Comparison of ENCODE assay signal across 11 cellular contexts in the genomic region with DNA sequence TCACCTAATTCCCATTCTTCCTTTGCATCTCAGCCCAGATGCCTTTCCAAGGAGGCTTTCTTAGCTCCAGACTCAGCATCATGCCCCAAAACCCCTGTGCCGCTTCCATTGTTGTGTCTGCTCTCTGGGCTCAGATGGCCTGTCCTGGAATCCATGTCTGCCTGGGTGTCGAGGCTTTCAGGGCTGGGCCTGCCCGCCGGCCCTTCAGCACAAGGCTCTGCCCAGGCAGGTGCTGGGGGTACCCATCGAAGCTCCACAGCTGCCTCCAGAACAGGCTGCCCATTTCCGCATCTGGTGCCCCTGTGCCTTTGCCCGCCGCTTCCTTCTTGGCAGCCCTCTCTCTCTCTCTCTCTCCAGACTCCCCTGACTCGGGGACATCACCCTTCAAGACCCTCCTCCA. TPM values are rescaled to one million over a fixed set of nuclear protein-coding genes. Genes with fewer than 3 reads are reported as not detected.
DNase-seq lines count a peak whose midpoint lies in the region; ATAC-seq and TF ChIP-seq lines count a peak whose summit lies in the region.
"Had no signal": no experiment of that assay in that cellular context is flagged by ENCODE, and none has a peak within 500 bp of the region (broad histone marks: within the 10 kb centered on the region; RNA-seq: fewer than 3 reads in every experiment).

No MANE protein-coding gene starts in this region.

- POLR2A ChIA-PET in A673 (lab: Charles Lee; ENCODE audit: low non-redundant PET) = no interaction called here

- peaks cover 5% of the 10 kb centered on the region for H3K4me1 ChIP-seq in A673 (ENCODE audit: insufficient read depth, low read length, poor library complexity, severe bottlenecking)

- H3K27ac ChIP-seq in A673 (ENCODE audit: low read depth, low read length, poor library complexity, severe bottlenecking) = no peak overlapping the region

- H3K9me3 ChIP-seq in A673 (ENCODE audit: low read depth, low read length, poor library complexity, severe bottlenecking) = no peaks in the 10 kb centered on the region

- no peak for TF ChIP-seq CTCF in A673 (conservative IDR thresholded peaks at IDR 0.05; ENCODE audit: low read depth, low read length)
- no peak for TF ChIP-seq CTCF in GM13977 (IDR thresholded peaks at IDR 0.05; ENCODE audit: extremely low read depth, insufficient read depth, missing control alignments)
- no peak for TF ChIP-seq CTCF in astrocyte of the cerebellum (IDR thresholded peaks at IDR 0.05; ENCODE audit: low read depth, low read length, missing control alignments)

- in situ Hi-C loops in GM13977 (cut with MboI; ENCODE audit: low pct_unique_long_range_greater_than_20kb, low sequenced_read_pairs, unreplicated experiment) (no loop called here), astrocyte of the cerebellum (cut with HindIII; ENCODE audit: low sequenced_read_pairs) (no loop called here)

- CTCF ChIA-PET in A673 (lab: Charles Lee) = no interaction called here

- peaks cover 0 to 3% (median 0%) of the 10 kb centered on the region in 7 donors for H3K9me3 Mint-ChIP-seq in naive B cell

- DNase-seq in A673 (ENCODE audit: low spot score) (no peak), GM13977 (ENCODE audit: low spot score) (peak; percentile 45), astrocyte of the cerebellum (ENCODE audit: low read depth) (no peak), naive B cell (no peak), NCI-H526 (lab: John Stamatoyannopoulos, UW) (no peak), kidney tubule cell (ENCODE audit: low spot score) (no peak), NCI-H187 treated with DMSO at 0.1 percent for 48 hours (lab: John Stamatoyannopoulos, UW) (no peak), GM19238 (ENCODE audit: insufficient read length, low spot score) (no peak)
- DNase-seq: DMS 273 treated with DMSO at 0.1 percent for 48 hours, NCI-H526 treated with DMSO at 0.1 percent for 48 hours, T-helper 9 cell had no signal

- peaks cover 23 to 32% (median 29%) of the 10 kb centered on the region in 3 donors for H3K4me1 Mint-ChIP-seq in naive B cell

- no peak for ATAC-seq in naive B cell (ENCODE audit: low read depth in 2 of 2)

- peak overlapping the region; percentile 40 to 95 (median 88) for H3K4me3 Mint-ChIP-seq in naive B cell

- H3K27ac Mint-ChIP-seq in naive B cell = peak overlapping the region in 1 of 6 donors; percentile 26

- no peaks in the 10 kb centered on the region for H3K36me3 ChIP-seq in A673 (ENCODE audit: insufficient read depth, low read length, poor library complexity, severe bottlenecking)

- peak overlapping the region; percentile 53 for H3K4me3 ChIP-seq in A673 (ENCODE audit: low read depth, low read length, poor library complexity, severe bottlenecking)
- H3K4me3 ChIP-seq in astrocyte of the cerebellum (ENCODE audit: low read depth, low read length) = peak overlapping the region; percentile 47

- peaks cover 0 to 6% of the 10 kb centered on the region in 2 donors for H3K36me3 Mint-ChIP-seq in naive B cell

- H3K27me3 Mint-ChIP-seq in naive B cell = peaks cover 33 to 75% (median 61%) of the 10 kb centered on the region in 3 donors

- peaks cover 51% of the 10 kb centered on the region for H3K27me3 ChIP-seq in A673 (replicated peaks; ENCODE audit: insufficient read depth, low read depth, low read length, poor library complexity)

- intact Hi-C loops in A673 (cut with micrococcal nuclease; ENCODE audit: unreplicated experiment) = no loop called here

- no TSS peak for BruUV-seq in A673 (replicated peaks; lab: Mats Ljungman, UMichigan)

RNA-seq across cellular contexts. Expression of a gene that starts 1.2 kb away (rescaled TPM):
- 3.8 and 7.6 TPM in 2 replicates for total RNA-seq in A673 (2021)
- not detected for polyA plus RNA-seq in naive B cell (ENCODE audit: low read depth in 6 of 6)

RNA-seq across cellular contexts. Expression of a gene that starts 15.5 kb away (rescaled TPM):
- not detected in 2 replicates for total RNA-seq in A673 (2021)
- not detected for polyA plus RNA-seq in naive B cell (ENCODE audit: low read depth in 6 of 6)

RNA-seq across cellular contexts. Expression of a gene that starts 16.9 kb away (rescaled TPM):
- not detected in 2 replicates for total RNA-seq in A673 (2021)
- polyA plus RNA-seq in naive B cell (ENCODE audit: low read depth in 6 of 6) = not detected

RNA-seq across cellular contexts. Expression of a gene that starts 41.2 kb away (rescaled TPM):
- total RNA-seq in A673 (2021) = 32.8 and 42.0 TPM in 2 replicates
- 10 to 100 TPM; 16.6 to 38.4 (median 22.5) TPM for polyA plus RNA-seq in naive B cell (ENCODE audit: low read depth in 6 of 6)

RNA-seq across cellular contexts. Expression of a gene that starts 41.3 kb away (rescaled TPM):
- total RNA-seq in A673 (2021) = 37.8 and 39.1 TPM in 2 replicates
- 10 to 100 TPM; 23.2 to 36.6 (median 29.1) TPM for polyA plus RNA-seq in naive B cell (ENCODE audit: low read depth in 6 of 6)
